ENCODE assay signal across 1 cellular context in the genomic region with DNA sequence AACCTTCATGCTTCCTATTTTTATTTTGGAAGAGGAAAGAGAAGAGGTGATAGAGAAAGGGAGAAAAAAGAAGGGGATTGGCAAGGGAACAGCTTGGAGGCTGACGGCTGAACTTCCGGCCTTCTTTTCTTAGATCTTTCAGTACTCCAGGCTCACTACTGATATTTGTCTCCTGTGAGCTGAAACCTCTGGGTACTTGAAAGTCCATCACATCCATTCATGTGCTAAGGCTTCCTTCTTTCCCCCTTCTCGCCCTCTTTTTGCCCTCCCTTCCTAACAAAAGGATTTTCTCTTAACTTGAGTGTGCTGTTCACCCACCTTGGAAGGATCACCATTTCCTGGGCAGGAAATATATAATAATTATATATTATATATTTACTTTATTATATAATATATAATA.
TF ChIP-seq lines count a peak whose summit lies in the region.

No MANE protein-coding gene starts in this region.

TF ChIP-seq in HepG2, 621 proteins besides CTCF, POLR2A, EP300 and RAD21 (continued from another document):
- TF ChIP-seq, protein P1, sequence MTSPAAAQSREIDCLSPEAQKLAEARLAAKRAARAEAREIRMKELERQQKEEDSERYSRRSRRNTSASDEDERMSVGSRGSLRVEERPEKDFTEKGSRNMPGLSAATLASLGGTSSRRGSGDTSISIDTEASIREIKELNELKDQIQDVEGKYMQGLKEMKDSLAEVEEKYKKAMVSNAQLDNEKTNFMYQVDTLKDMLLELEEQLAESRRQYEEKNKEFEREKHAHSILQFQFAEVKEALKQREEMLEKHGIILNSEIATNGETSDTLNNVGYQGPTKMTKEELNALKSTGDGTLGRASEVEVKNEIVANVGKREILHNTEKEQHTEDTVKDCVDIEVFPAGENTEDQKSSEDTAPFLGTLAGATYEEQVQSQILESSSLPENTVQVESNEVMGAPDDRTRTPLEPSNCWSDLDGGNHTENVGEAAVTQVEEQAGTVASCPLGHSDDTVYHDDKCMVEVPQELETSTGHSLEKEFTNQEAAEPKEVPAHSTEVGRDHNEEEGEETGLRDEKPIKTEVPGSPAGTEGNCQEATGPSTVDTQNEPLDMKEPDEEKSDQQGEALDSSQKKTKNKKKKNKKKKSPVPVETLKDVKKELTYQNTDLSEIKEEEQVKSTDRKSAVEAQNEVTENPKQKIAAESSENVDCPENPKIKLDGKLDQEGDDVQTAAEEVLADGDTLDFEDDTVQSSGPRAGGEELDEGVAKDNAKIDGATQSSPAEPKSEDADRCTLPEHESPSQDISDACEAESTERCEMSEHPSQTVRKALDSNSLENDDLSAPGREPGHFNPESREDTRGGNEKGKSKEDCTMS (CRISPR knock-in tag; conservative IDR thresholded peaks at IDR 0.05): no peak
- TF ChIP-seq, protein P2, sequence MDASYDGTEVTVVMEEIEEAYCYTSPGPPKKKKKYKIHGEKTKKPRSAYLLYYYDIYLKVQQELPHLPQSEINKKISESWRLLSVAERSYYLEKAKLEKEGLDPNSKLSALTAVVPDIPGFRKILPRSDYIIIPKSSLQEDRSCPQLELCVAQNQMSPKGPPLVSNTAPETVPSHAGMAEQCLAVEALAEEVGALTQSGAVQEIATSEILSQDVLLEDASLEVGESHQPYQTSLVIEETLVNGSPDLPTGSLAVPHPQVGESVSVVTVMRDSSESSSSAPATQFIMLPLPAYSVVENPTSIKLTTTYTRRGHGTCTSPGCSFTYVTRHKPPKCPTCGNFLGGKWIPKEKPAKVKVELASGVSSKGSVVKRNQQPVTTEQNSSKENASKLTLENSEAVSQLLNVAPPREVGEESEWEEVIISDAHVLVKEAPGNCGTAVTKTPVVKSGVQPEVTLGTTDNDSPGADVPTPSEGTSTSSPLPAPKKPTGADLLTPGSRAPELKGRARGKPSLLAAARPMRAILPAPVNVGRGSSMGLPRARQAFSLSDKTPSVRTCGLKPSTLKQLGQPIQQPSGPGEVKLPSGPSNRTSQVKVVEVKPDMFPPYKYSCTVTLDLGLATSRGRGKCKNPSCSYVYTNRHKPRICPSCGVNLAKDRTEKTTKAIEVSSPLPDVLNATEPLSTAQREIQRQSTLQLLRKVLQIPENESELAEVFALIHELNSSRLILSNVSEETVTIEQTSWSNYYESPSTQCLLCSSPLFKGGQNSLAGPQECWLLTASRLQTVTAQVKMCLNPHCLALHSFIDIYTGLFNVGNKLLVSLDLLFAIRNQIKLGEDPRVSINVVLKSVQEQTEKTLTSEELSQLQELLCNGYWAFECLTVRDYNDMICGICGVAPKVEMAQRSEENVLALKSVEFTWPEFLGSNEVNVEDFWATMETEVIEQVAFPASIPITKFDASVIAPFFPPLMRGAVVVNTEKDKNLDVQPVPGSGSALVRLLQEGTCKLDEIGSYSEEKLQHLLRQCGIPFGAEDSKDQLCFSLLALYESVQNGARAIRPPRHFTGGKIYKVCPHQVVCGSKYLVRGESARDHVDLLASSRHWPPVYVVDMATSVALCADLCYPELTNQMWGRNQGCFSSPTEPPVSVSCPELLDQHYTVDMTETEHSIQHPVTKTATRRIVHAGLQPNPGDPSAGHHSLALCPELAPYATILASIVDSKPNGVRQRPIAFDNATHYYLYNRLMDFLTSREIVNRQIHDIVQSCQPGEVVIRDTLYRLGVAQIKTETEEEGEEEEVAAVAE (CRISPR knock-in tag; IDR thresholded peaks at IDR 0.05; ENCODE audit: borderline replicate concordance): no peak
- TF ChIP-seq ZNF30 (CRISPR knock-in tag; IDR thresholded peaks at IDR 0.05) (no peak), ZBTB46 (CRISPR knock-in tag; IDR thresholded peaks at IDR 0.05; ENCODE audit: borderline replicate concordance) (no peak)
- TF ChIP-seq, protein P3, sequence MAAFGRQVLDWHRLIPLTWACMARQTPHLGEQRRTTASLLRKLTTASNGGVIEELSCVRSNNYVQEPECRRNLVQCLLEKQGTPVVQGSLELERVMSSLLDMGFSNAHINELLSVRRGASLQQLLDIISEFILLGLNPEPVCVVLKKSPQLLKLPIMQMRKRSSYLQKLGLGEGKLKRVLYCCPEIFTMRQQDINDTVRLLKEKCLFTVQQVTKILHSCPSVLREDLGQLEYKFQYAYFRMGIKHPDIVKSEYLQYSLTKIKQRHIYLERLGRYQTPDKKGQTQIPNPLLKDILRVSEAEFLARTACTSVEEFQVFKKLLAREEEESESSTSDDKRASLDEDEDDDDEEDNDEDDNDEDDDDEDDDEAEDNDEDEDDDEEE (CRISPR knock-in tag; IDR thresholded peaks at IDR 0.05): no peak
